ENCODE assay signal across 7 cellular contexts in genomic region chr10:118729641-118730258, GRCh38. TPM values are rescaled to one million over a fixed set of nuclear protein-coding genes. Genes with fewer than 3 reads are reported as not detected.
DNase-seq lines count a peak whose midpoint lies in the region; ATAC-seq and TF ChIP-seq lines count a peak whose summit lies in the region.

No MANE protein-coding gene starts in this region.

- intact Hi-C loops in ovary (cut with DNase I) = loop anchor here in 1 of 4 donors (10.0 kb wide), 1 partner anchor 165 kb away; no protein-coding TSS in a partner anchor

- no peak for TF ChIP-seq CTCF in ovary (IDR thresholded peaks at IDR 0.05)

- no peak overlapping the region for H3K4me3 ChIP-seq in ovary

- 63 to 83% (median 81%) methylated on average over 2 of the region's 2 CpGs for WGBS in ovary, 3 donors

- TF ChIP-seq POLR2A in ovary (IDR thresholded peaks at IDR 0.05) = no peak

- DNase-seq in SKM-1 treated with dmso at 0.1 percent for 144 hours (lab: John Stamatoyannopoulos, UW; ENCODE audit: unreplicated experiment) = peak; percentile 96
- DNase-seq in kidney tubule cell (ENCODE audit: low spot score) = peak; percentile 33
- DNase-seq in ovary = no peak
- no peak for DNase-seq in effector CD8-positive, alpha-beta T cell (lab: John Stamatoyannopoulos, UW)
- DNase-seq in LoVo (ENCODE audit: low spot score) = no peak

- no peak for TF ChIP-seq EP300 in ovary (IDR thresholded peaks at IDR 0.05)

- H3K4me1 ChIP-seq in ovary (ENCODE audit: insufficient read depth) = peaks cover 14% of the 10 kb centered on the region

- no peaks in the 10 kb centered on the region for H3K27me3 ChIP-seq in ovary

- no peak overlapping the region for H3K27ac ChIP-seq in ovary

- H3K9me3 ChIP-seq in ovary = no peaks in the 10 kb centered on the region

- no peaks in the 10 kb centered on the region for H3K36me3 ChIP-seq in ovary

- peak; percentile 69 for ATAC-seq in GM19025 (IDR thresholded peaks at IDR 0.05; ENCODE audit: low read depth, unreplicated experiment)
- peak; percentile 94 for ATAC-seq in HG02885 (IDR thresholded peaks at IDR 0.05; ENCODE audit: poor library complexity, unreplicated experiment)

RNA-seq across cellular contexts. Expression of gene CACUL1, which starts 25.0 kb away (rescaled TPM):
- total RNA-seq in ovary = 10 to 100 TPM; 18.6 to 29.7 (median 26.5) TPM
- polyA plus RNA-seq in ovary = 10 to 100 TPM in 1 of 2 donors, 1 to 10 TPM in 1; 7.0 to 19.0 TPM

Comparison
In these comparisons a context has a peak if more than half of its experiments do, and no peak if none do; other contexts are left out.
1. DNase-seq: peak in SKM-1 treated with dmso at 0.1 percent for 144 hours (single experiment) and kidney tubule cell (single experiment); none in ovary (0 of 5), effector CD8-positive, alpha-beta T cell (single experiment) and LoVo (single experiment).